8 cellular contexts compared by ENCODE assay signal in genomic region chr1:21439345-21439720, GRCh38. TPM values are rescaled to one million over a fixed set of nuclear protein-coding genes. Genes with fewer than 3 reads are reported as not detected.
DNase-seq lines count a peak whose midpoint lies in the region; ATAC-seq and TF ChIP-seq lines count a peak whose summit lies in the region.

No MANE protein-coding gene starts in this region.

- no peaks in the 10 kb centered on the region for H3K79me2 ChIP-seq in OCI-LY1 (ENCODE audit: insufficient read depth, low read length)

- peak overlapping the region in 1 of 7 donors; percentile 43 for H3K27ac Mint-ChIP-seq in CD14-positive monocyte

- H3K27ac ChIP-seq in OCI-LY1 (ENCODE audit: low read depth, low read length, poor library complexity, severe bottlenecking): no peak overlapping the region
- no peak overlapping the region for H3K27ac ChIP-seq in neutrophil
- H3K27ac ChIP-seq in foreskin keratinocyte: no peak overlapping the region

- H3K27me3 ChIP-seq in OCI-LY1 (ENCODE audit: insufficient read depth, low read length): no peaks in the 10 kb centered on the region
- H3K27me3 ChIP-seq in endocrine pancreas (ENCODE audit: control insufficient read depth, insufficient read depth, low read length): no peaks in the 10 kb centered on the region
- H3K27me3 ChIP-seq in neutrophil: peaks cover 62% of the 10 kb centered on the region
- H3K27me3 ChIP-seq in foreskin keratinocyte: no peaks in the 10 kb centered on the region

- no peaks in the 10 kb centered on the region for H3K36me3 ChIP-seq in OCI-LY1 (ENCODE audit: insufficient read depth, low read length)
- no peaks in the 10 kb centered on the region for H3K36me3 ChIP-seq in endocrine pancreas (ENCODE audit: control insufficient read depth, insufficient read depth, low read length)
- H3K36me3 ChIP-seq in neutrophil: no peaks in the 10 kb centered on the region

- no peak for TF ChIP-seq CTCF in CD14-positive monocyte (IDR thresholded peaks at IDR 0.05)
- no peak for TF ChIP-seq CTCF in OCI-LY1 (IDR thresholded peaks at IDR 0.05; ENCODE audit: low read length)
- no peak for TF ChIP-seq CTCF in neutrophil (IDR thresholded peaks at IDR 0.05)
- no peak for TF ChIP-seq CTCF in foreskin keratinocyte (conservative IDR thresholded peaks at IDR 0.05)

- DNase-seq in CD14-positive monocyte (ENCODE audit: low spot score) (no peak), AML-193 (lab: John Stamatoyannopoulos, UW) (no peak), HT-29 (ENCODE audit: low spot score) (no peak), SIG-M5 (lab: John Stamatoyannopoulos, UW) (no peak), foreskin keratinocyte (no peak)

- H4K20me1 ChIP-seq in OCI-LY1 (ENCODE audit: insufficient read depth, low read length): no peaks in the 10 kb centered on the region

- peaks cover 58 to 70% (median 61%) of the 10 kb centered on the region in 3 donors for H3K27me3 Mint-ChIP-seq in CD14-positive monocyte (ENCODE audit: low read depth in 3 of 3)

- no peaks in the 10 kb centered on the region for H3K9me2 ChIP-seq in OCI-LY1 (ENCODE audit: low read depth, low read length)

- H3K4me3 Mint-ChIP-seq in CD14-positive monocyte: peak overlapping the region; percentile 86 to 93

- peaks cover 0 to 4% of the 10 kb centered on the region in 2 donors for H3K36me3 Mint-ChIP-seq in CD14-positive monocyte

- H2AFZ ChIP-seq in OCI-LY1 (ENCODE audit: low read length): 0 out of 2 replicates have a peak overlapping the region, but pooled peaks have one; percentile 2

- H3K4me3 ChIP-seq in OCI-LY1 (ENCODE audit: low read depth, low read length, poor library complexity, severe bottlenecking): peak overlapping the region; percentile 87
- H3K4me3 ChIP-seq in endocrine pancreas (ENCODE audit: control insufficient read depth, insufficient read depth, low read length): peak overlapping the region; percentile 34
- peak overlapping the region; percentile 63 to 66 for H3K4me3 ChIP-seq in neutrophil (ENCODE audit: low read depth in 1 of 2, low read length in 1 of 2)

- intact Hi-C loops in CD14-positive monocyte (cut with micrococcal nuclease): no loop called here

- H3F3A ChIP-seq in OCI-LY1 (ENCODE audit: insufficient read depth, low read length): no peaks in the 10 kb centered on the region

- H3K9ac ChIP-seq in OCI-LY1 (ENCODE audit: low read length): peak overlapping the region; percentile 75; the same call in 1 of the 2 replicates
- H3K9ac ChIP-seq in endocrine pancreas (ENCODE audit: control insufficient read depth, insufficient read depth, low read length): no peak overlapping the region

- H3K4me2 ChIP-seq in OCI-LY1 (ENCODE audit: low read length): peak overlapping the region; percentile 72

- peaks cover 19% of the 10 kb centered on the region for H3K4me1 ChIP-seq in OCI-LY1 (ENCODE audit: insufficient read depth, low read length, severe bottlenecking)
- H3K4me1 ChIP-seq in endocrine pancreas (ENCODE audit: control insufficient read depth, insufficient read depth, low read length): no peaks in the 10 kb centered on the region
- peaks cover 6 to 15% of the 10 kb centered on the region in 2 experiments for H3K4me1 ChIP-seq in neutrophil (ENCODE audit: control insufficient read depth in 1 of 2, insufficient read depth in 1 of 2, low read depth in 1 of 2, low read length in 1 of 2)
- H3K4me1 ChIP-seq in foreskin keratinocyte: no peaks in the 10 kb centered on the region

- ATAC-seq in foreskin keratinocyte: no peak

- H3K9me3 ChIP-seq in OCI-LY1 (ENCODE audit: low read length) (no peaks in the 10 kb centered on the region), endocrine pancreas (ENCODE audit: control insufficient read depth, low read length) (no peaks in the 10 kb centered on the region), neutrophil (no peaks in the 10 kb centered on the region)

- peaks cover 0 to 10% (median 2%) of the 10 kb centered on the region in 7 donors for H3K9me3 Mint-ChIP-seq in CD14-positive monocyte

- H3K4me1 Mint-ChIP-seq in CD14-positive monocyte: peaks cover 21% of the 10 kb centered on the region

RNA-seq across cellular contexts. Expression of gene NBPF3, which starts 0.6 kb away (rescaled TPM):
- polyA plus RNA-seq in CD14-positive monocyte (1 to 10 TPM in 1 of 2 donors, not detected in 1; 1.5 TPM), foreskin keratinocyte (1.8 and 3.2 TPM in 2 replicates)
- 6.4 and 7.6 TPM in 2 replicates for total RNA-seq in HT-29 (2014; rRNA removed; shearing (Covaris generic))
- 7.4 and 9.8 TPM in 2 replicates for total RNA-seq in foreskin keratinocyte

Comparison
In these comparisons a context has a peak if more than half of its experiments do, and no peak if none do; other contexts are left out.
1. H3K4me3 ChIP-seq: peak in every context shown above with its lines; median percentile 87 in OCI-LY1; 64 in neutrophil; 34 in endocrine pancreas.